ENCODE assay signal across 23 cellular contexts in the genomic region with DNA sequence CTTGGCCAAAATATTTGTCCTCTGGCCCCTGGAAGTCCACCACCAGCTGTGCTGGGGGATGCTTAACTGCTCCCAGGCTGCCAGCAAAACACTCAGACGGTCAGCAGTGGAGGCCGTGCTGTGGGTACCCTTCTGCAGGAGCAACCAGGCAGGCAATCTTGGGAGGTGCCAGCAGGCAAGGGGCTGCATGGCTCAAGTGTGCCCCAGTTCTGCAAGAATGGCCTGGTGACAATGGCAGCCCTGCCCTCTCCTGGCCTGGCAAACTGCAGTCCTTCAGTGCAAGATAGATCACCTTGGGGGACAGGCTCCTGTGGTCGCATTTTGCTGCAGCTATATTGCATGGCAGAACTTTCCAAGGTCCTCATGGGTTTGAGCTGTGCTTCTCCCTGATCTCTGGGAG.
"Had no signal": no experiment of that assay in that cellular context is flagged by ENCODE, and none has a peak within 500 bp of the region (broad histone marks: within the 10 kb centered on the region; RNA-seq: fewer than 3 reads in every experiment).

No MANE protein-coding gene starts in this region.

- H3K4me3 ChIP-seq: heart right ventricle, hepatocyte, left ventricle myocardium inferior, lung, neural progenitor cell, ovary, right atrium auricular region, right lobe of liver, skin epidermis, tibial nerve, upper lobe of left lung had no signal

- H3K27me3 ChIP-seq: heart right ventricle, hepatocyte, neural progenitor cell, ovary, right atrium auricular region, right lobe of liver, tibial nerve, upper lobe of left lung had no signal

- H3K4me1 ChIP-seq: heart right ventricle, left ventricle myocardium inferior, neural progenitor cell, right atrium auricular region, right lobe of liver, tibial nerve, upper lobe of left lung had no signal

- H3K36me3 ChIP-seq: heart right ventricle, left ventricle myocardium inferior, neural progenitor cell, ovary, right atrium auricular region, right lobe of liver, tibial nerve, upper lobe of left lung had no signal

- H2AFZ ChIP-seq: hepatocyte, neural progenitor cell had no signal

- H3K9ac ChIP-seq: neural progenitor cell had no signal

- H3K27ac ChIP-seq: heart right ventricle, hepatocyte, left ventricle myocardium inferior, neural progenitor cell, ovary, right atrium auricular region, right lobe of liver, skin epidermis, tibial nerve, upper lobe of left lung had no signal

- H3K4me3 Mint-ChIP-seq: mesothelial cell of epicardium; naive B cell; natural killer cell; nephron progenitor cell; neural progenitor cell; stimulated activated memory B cell treated with anti-CD40 and anti-IgM and Interleukin-4, amounts not matched to agents 10 μg/mL and 1 μg/mL and 100 μg/mL, for 72 hours; stimulated activated naive CD8-positive, alpha-beta T cell treated with anti-CD3 and anti-CD28 coated beads, Interleukin-15, amount 100 ng/mL, for 72 hours had no signal

- H3K4me2 ChIP-seq: hepatocyte, neural progenitor cell had no signal

- H3K27me3 Mint-ChIP-seq: naive B cell; progenitor cell of endocrine pancreas; stimulated activated memory B cell treated with anti-CD40 and anti-IgM and Interleukin-4, amounts not matched to agents 10 μg/mL and 1 μg/mL and 100 μg/mL, for 72 hours; stimulated activated naive CD8-positive, alpha-beta T cell treated with anti-CD3 and anti-CD28 coated beads, Interleukin-15, amount 100 ng/mL, for 72 hours had no signal

- ATAC-seq: heart right ventricle; natural killer cell; right lobe of liver; stimulated activated memory B cell treated with anti-CD40 and anti-IgM and Interleukin-4, amounts not matched to agents 10 μg/mL and 1 μg/mL and 100 μg/mL, for 72 hours; stimulated activated naive CD8-positive, alpha-beta T cell treated with anti-CD3 and anti-CD28 coated beads, Interleukin-15, amount 100 ng/mL, for 72 hours had no signal

- H3K27ac Mint-ChIP-seq: mesothelial cell of epicardium; naive B cell; natural killer cell; nephron progenitor cell; neural progenitor cell; progenitor cell of endocrine pancreas; stimulated activated memory B cell treated with anti-CD40 and anti-IgM and Interleukin-4, amounts not matched to agents 10 μg/mL and 1 μg/mL and 100 μg/mL, for 72 hours; stimulated activated naive CD8-positive, alpha-beta T cell treated with anti-CD3 and anti-CD28 coated beads, Interleukin-15, amount 100 ng/mL, for 72 hours had no signal

- H3K36me3 Mint-ChIP-seq: naive B cell; natural killer cell; neural progenitor cell; stimulated activated memory B cell treated with anti-CD40 and anti-IgM and Interleukin-4, amounts not matched to agents 10 μg/mL and 1 μg/mL and 100 μg/mL, for 72 hours had no signal

- H3K9me3 ChIP-seq: left ventricle myocardium inferior, ovary, right atrium auricular region, right lobe of liver, upper lobe of left lung had no signal

- H3K9me3 Mint-ChIP-seq: stimulated activated memory B cell treated with anti-CD40 and anti-IgM and Interleukin-4, amounts not matched to agents 10 μg/mL and 1 μg/mL and 100 μg/mL, for 72 hours had no signal

- H3K4me1 Mint-ChIP-seq: mesothelial cell of epicardium; naive B cell; natural killer cell; nephron progenitor cell; neural progenitor cell; stimulated activated memory B cell treated with anti-CD40 and anti-IgM and Interleukin-4, amounts not matched to agents 10 μg/mL and 1 μg/mL and 100 μg/mL, for 72 hours; stimulated activated naive CD8-positive, alpha-beta T cell treated with anti-CD3 and anti-CD28 coated beads, Interleukin-15, amount 100 ng/mL, for 72 hours had no signal

- DNase-seq: heart right ventricle; islet precursor cell; left ventricle myocardium inferior; mesendoderm; naive B cell; natural killer cell; nephron progenitor cell; ovary; stimulated activated CD4-positive, alpha-beta T cell treated with anti-CD3 and anti-CD28 coated beads, Interleukin-4, amount 100 ng/mL, for 24 hours; stimulated activated naive CD4-positive, alpha-beta T cell treated with Interleukin-2 at 50 U/mL for 16 hours; stimulated activated naive CD8-positive, alpha-beta T cell treated with anti-CD3 and anti-CD28 coated beads, Interleukin-15, amount 100 ng/mL, for 72 hours; substantia nigra had no signal
